In the genomic region with DNA sequence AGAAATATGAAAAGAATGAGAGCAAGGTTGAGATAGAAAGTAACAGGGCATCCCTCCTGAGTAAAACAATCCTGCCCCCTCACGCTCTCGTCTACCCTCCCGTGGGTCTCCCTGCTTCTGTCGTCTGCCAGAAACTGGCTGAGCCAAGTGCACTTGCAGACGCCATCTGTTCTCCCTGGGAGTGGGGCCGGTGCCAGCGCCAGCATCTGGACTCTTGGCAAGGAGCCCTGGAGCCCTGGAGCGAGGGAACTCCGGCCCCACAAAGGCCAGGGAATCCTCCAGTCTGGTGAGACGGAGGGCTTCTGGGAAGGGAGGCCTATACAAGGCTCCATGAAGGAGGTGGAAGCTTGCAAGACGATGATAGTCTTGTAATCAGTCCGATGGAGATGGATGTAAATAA, we compare ENCODE assay signal across 9 cellular contexts. TPM values are rescaled to one million over a fixed set of nuclear protein-coding genes. Genes with fewer than 3 reads are reported as not detected.
DNase-seq lines count a peak whose midpoint lies in the region; ATAC-seq and TF ChIP-seq lines count a peak whose summit lies in the region.
"Had no signal": no experiment of that assay in that cellular context is flagged by ENCODE, and none has a peak within 500 bp of the region (broad histone marks: within the 10 kb centered on the region; RNA-seq: fewer than 3 reads in every experiment).

No MANE protein-coding gene starts in this region.

- H3K9me3 Mint-ChIP-seq in CD14-positive monocyte: peaks cover 0 to 2% (median 0%) of the 10 kb centered on the region in 7 donors

- TF ChIP-seq CTCF in epithelial cell of esophagus (IDR thresholded peaks at IDR 0.05; ENCODE audit: insufficient read depth, low read depth, low read length, missing control alignments) (no peak), parathyroid adenoma (IDR thresholded peaks at IDR 0.05) (no peak), CD14-positive monocyte (IDR thresholded peaks at IDR 0.05) (no peak)

- H3K4me1 Mint-ChIP-seq in CD14-positive monocyte: peaks cover 37% of the 10 kb centered on the region

- peaks cover 2 to 13% of the 10 kb centered on the region in 2 donors for H3K36me3 Mint-ChIP-seq in CD14-positive monocyte

- DNase-seq in DMS53 treated with DMSO at 0.1 percent for 48 hours (lab: John Stamatoyannopoulos, UW; ENCODE audit: unreplicated experiment) (peak; percentile 75), NCI-H510A treated with DMSO at 0.1 percent for 48 hours (lab: John Stamatoyannopoulos, UW) (peak; percentile 40), epithelial cell of esophagus (ENCODE audit: low read depth) (peak; percentile 48), amniotic stem cell (lab: John Stamatoyannopoulos, UW) (no peak), CD14-positive monocyte (ENCODE audit: low spot score) (no peak)
- no peak for DNase-seq in activated effector memory CD4-positive, alpha-beta T cell treated with anti-CD3 and anti-CD28 coated beads, Interleukin-2, amount 50 U/mL, for 16 hours
- DNase-seq: SW 1271 had no signal

- no peaks in the 10 kb centered on the region for H3K27me3 ChIP-seq in parathyroid adenoma (ENCODE audit: control insufficient read depth, insufficient read depth, low read length)

- ATAC-seq in GM18517 (IDR thresholded peaks at IDR 0.05; ENCODE audit: unreplicated experiment): no peak

- no peak overlapping the region for H3K4me3 ChIP-seq in epithelial cell of esophagus (ENCODE audit: low read length)
- no peak overlapping the region for H3K4me3 ChIP-seq in parathyroid adenoma (ENCODE audit: low read depth, low read length)

- peak overlapping the region; percentile 42 for H3K27ac ChIP-seq in parathyroid adenoma

- H3K9ac ChIP-seq in parathyroid adenoma: no peak overlapping the region

- H3K4me2 ChIP-seq in parathyroid adenoma (ENCODE audit: low read length): no peak overlapping the region

- H3K36me3 ChIP-seq in parathyroid adenoma (ENCODE audit: control insufficient read depth, insufficient read depth, low read length): no peaks in the 10 kb centered on the region

- H3K27me3 Mint-ChIP-seq in CD14-positive monocyte (ENCODE audit: low read depth in 3 of 3): peaks cover 0 to 2% (median 0%) of the 10 kb centered on the region in 3 donors

- peak overlapping the region; percentile 64 for H2AFZ ChIP-seq in parathyroid adenoma

- no peaks in the 10 kb centered on the region for H3K9me3 ChIP-seq in parathyroid adenoma (ENCODE audit: control insufficient read depth, low read length)

- H3K4me3 Mint-ChIP-seq in CD14-positive monocyte: no peak overlapping the region

- H3K4me1 ChIP-seq in parathyroid adenoma: peaks cover 10% of the 10 kb centered on the region

- H3K79me2 ChIP-seq in parathyroid adenoma: peaks cover 9% of the 10 kb centered on the region

- intact Hi-C loops in CD14-positive monocyte (cut with micrococcal nuclease): loop anchor here in 1 of 2 donors (10.0 kb wide), 1 partner anchor 51 kb away; the partner anchor contains the start of gene B3GNT8

- peak overlapping the region in 1 of 7 donors; percentile 50 for H3K27ac Mint-ChIP-seq in CD14-positive monocyte

RNA-seq across cellular contexts. Expression of gene TMEM91, which starts 2.3 kb away (rescaled TPM):
- 10 to 100 TPM; 29.1 to 34.9 TPM for polyA plus RNA-seq in CD14-positive monocyte

RNA-seq across cellular contexts. Expression of gene B9D2, which starts 10.0 kb away (rescaled TPM):
- polyA plus RNA-seq in CD14-positive monocyte: 10 to 100 TPM; 25.1 to 32.5 TPM

RNA-seq across cellular contexts. Expression of gene TGFB1, which starts 20.3 kb away (rescaled TPM):
- polyA plus RNA-seq in CD14-positive monocyte: 10 to 100 TPM; 30.6 to 42.2 TPM

RNA-seq across cellular contexts. Expression of gene EXOSC5, which starts 23.2 kb away (rescaled TPM):
- 10 to 100 TPM; 40.5 to 58.7 TPM for polyA plus RNA-seq in CD14-positive monocyte

RNA-seq across cellular contexts. Expression of gene BCKDHA, which starts 23.6 kb away (rescaled TPM):
- polyA plus RNA-seq in CD14-positive monocyte: 10 to 100 TPM; 87.6 to 90.1 TPM

Comparison
In these comparisons a context has a peak if more than half of its experiments do, and no peak if none do; other contexts are left out.
1. DNase-seq: peak in DMS53 treated with DMSO at 0.1 percent for 48 hours (single experiment), NCI-H510A treated with DMSO at 0.1 percent for 48 hours (single experiment) and epithelial cell of esophagus (single experiment); none in amniotic stem cell (single experiment), activated effector memory CD4-positive, alpha-beta T cell treated with anti-CD3 and anti-CD28 coated beads, Interleukin-2, amount 50 U/mL, for 16 hours (single experiment) and CD14-positive monocyte (single experiment).